In genomic region chr10:33315891-33316290, GRCh38 we compare ENCODE assay signal across 15 cellular contexts. TPM values are rescaled to one million over a fixed set of nuclear protein-coding genes. Genes with fewer than 3 reads are reported as not detected.
DNase-seq lines count a peak whose midpoint lies in the region; ATAC-seq, FAIRE-seq and TF ChIP-seq lines count a peak whose summit lies in the region.
"Had no signal": no experiment of that assay in that cellular context is flagged by ENCODE, and none has a peak within 500 bp of the region (broad histone marks: within the 10 kb centered on the region; RNA-seq: fewer than 3 reads in every experiment).

No MANE protein-coding gene starts in this region.

- peak; percentile 44 for DNase-seq in OCI-M1 (lab: John Stamatoyannopoulos, UW)
- no peak for DNase-seq in astrocyte (ENCODE audit: low read depth)
- no peak for DNase-seq in right cardiac atrium
- no peak for DNase-seq in spleen
- DNase-seq in G401 (ENCODE audit: low spot score): no peak
- DNase-seq in DMS153 treated with DMSO at 0.1 percent for 48 hours (lab: John Stamatoyannopoulos, UW; ENCODE audit: unreplicated experiment): no peak
- DNase-seq: activated CD8-positive, alpha-beta T cell treated with anti-CD3 and anti-CD28 coated beads, Interleukin-2, amount 10 ng/mL, durations not matched to agents 7 days and 5 days; KBM-7; mucosa of descending colon; NCI-H1092 treated with DMSO at 0.1 percent for 48 hours; NCI-H2107; NCI-H526 treated with DMSO at 0.1 percent for 48 hours had no signal

- H3K4me3 ChIP-seq in astrocyte (ENCODE audit: insufficient read depth, low read depth, low read length) (no peak overlapping the region), right cardiac atrium (ENCODE audit: low read length) (no peak overlapping the region), spleen (no peak overlapping the region)
- H3K4me3 ChIP-seq: mucosa of descending colon had no signal

- FAIRE-seq in astrocyte (lab: Jason Lieb, UNC): no peak
- FAIRE-seq: TTC549 had no signal

- H3K36me3 Mint-ChIP-seq in astrocyte (ENCODE audit: low read depth, unreplicated experiment): peaks cover 25% of the 10 kb centered on the region

- H3K79me2 ChIP-seq in astrocyte (ENCODE audit: insufficient read depth, low read length): peaks cover 97% of the 10 kb centered on the region

- no peak overlapping the region for H3K27ac ChIP-seq in astrocyte (ENCODE audit: low read depth, low read length)
- no peak overlapping the region for H3K27ac ChIP-seq in right cardiac atrium (ENCODE audit: low read length)
- H3K27ac ChIP-seq in spleen: peak overlapping the region in 7 of 8 donors; percentile 17 to 69 (median 59)

- H4K20me1 ChIP-seq in astrocyte (ENCODE audit: insufficient read depth, low read length): peaks cover 71% of the 10 kb centered on the region

- H3K9me3 ChIP-seq in astrocyte (ENCODE audit: insufficient read depth, low read depth, low read length): no peaks in the 10 kb centered on the region
- H3K9me3 ChIP-seq in right cardiac atrium (ENCODE audit: control insufficient read depth, low read length): no peaks in the 10 kb centered on the region
- peaks cover 0 to 8% (median 0%) of the 10 kb centered on the region in 8 donors for H3K9me3 ChIP-seq in spleen
- H3K9me3 ChIP-seq: mucosa of descending colon had no signal

- H3K4me1 Mint-ChIP-seq in astrocyte (ENCODE audit: low read depth, unreplicated experiment): peaks cover 14% of the 10 kb centered on the region

- H3K9me3 Mint-ChIP-seq in astrocyte (ENCODE audit: unreplicated experiment): no peaks in the 10 kb centered on the region

- H3K27me3 Mint-ChIP-seq in astrocyte (ENCODE audit: low read depth, unreplicated experiment): no peaks in the 10 kb centered on the region

- H3K4me3 Mint-ChIP-seq in astrocyte (ENCODE audit: unreplicated experiment): no peak overlapping the region
- H3K4me3 Mint-ChIP-seq: activated CD8-positive, alpha-beta T cell treated with anti-CD3 and anti-CD28 coated beads, Interleukin-2, amount 10 ng/mL, durations not matched to agents 7 days and 5 days had no signal

- no peaks in the 10 kb centered on the region for H3K27me3 ChIP-seq in astrocyte (ENCODE audit: insufficient read depth, low read length)
- no peaks in the 10 kb centered on the region for H3K27me3 ChIP-seq in right cardiac atrium (ENCODE audit: control insufficient read depth, insufficient read depth)
- H3K27me3 ChIP-seq in spleen (replicated peaks in 1 of 7): no peaks in the 10 kb centered on the region

- intact Hi-C loops in right cardiac atrium (cut with DNase I): no loop called here
- intact Hi-C loops in spleen (cut with DNase I; ENCODE audit: low total_unique reads): no loop called here

- H3K27ac Mint-ChIP-seq in astrocyte (ENCODE audit: unreplicated experiment): peak overlapping the region; percentile 60
- H3K27ac Mint-ChIP-seq: activated CD8-positive, alpha-beta T cell treated with anti-CD3 and anti-CD28 coated beads, Interleukin-2, amount 10 ng/mL, durations not matched to agents 7 days and 5 days had no signal

- 27% methylated on average over 4 of the region's 4 CpGs for WGBS in right cardiac atrium
- 44 to 60% (median 48%) methylated on average over 4 of the region's 4 CpGs for WGBS in spleen, 5 donors

- no peak overlapping the region for H3K4me2 ChIP-seq in astrocyte (ENCODE audit: low read length)

- TF ChIP-seq CTCF in astrocyte (IDR thresholded peaks at IDR 0.05; ENCODE audit: insufficient read depth, low read depth, low read length) (no peak), spleen (IDR thresholded peaks at IDR 0.05 in 8 of 11, conservative IDR thresholded peaks at IDR 0.05 in 3 of 11) (no peak)

- no peak overlapping the region for H3K9ac ChIP-seq in astrocyte (ENCODE audit: low read length)

- in situ Hi-C loops in G401 (cut with HindIII; ENCODE audit: low sequenced_read_pairs): no loop called here

- peaks cover 10% of the 10 kb centered on the region for H3K4me1 ChIP-seq in astrocyte (ENCODE audit: insufficient read depth, low read length)
- H3K4me1 ChIP-seq in right cardiac atrium (ENCODE audit: control insufficient read depth, insufficient read depth, low read length): peaks cover 28% of the 10 kb centered on the region
- H3K4me1 ChIP-seq in spleen: peaks cover 4 to 47% (median 32%) of the 10 kb centered on the region in 6 donors

- no peak for TF ChIP-seq POLR2A in spleen (IDR thresholded peaks at IDR 0.05)

- H3K36me3 ChIP-seq in astrocyte (ENCODE audit: insufficient read depth, low read length): peaks cover 28% of the 10 kb centered on the region
- peaks cover 0 to 12% (median 0%) of the 10 kb centered on the region in 6 donors for H3K36me3 ChIP-seq in spleen

- ATAC-seq in right cardiac atrium: peak; percentile 58 to 62
- no peak for ATAC-seq in HG03095 (IDR thresholded peaks at IDR 0.05; ENCODE audit: unreplicated experiment)
- no peak for ATAC-seq in GM21528 (IDR thresholded peaks at IDR 0.05; ENCODE audit: low FRiP score, unreplicated experiment)
- ATAC-seq: activated CD8-positive, alpha-beta T cell treated with anti-CD3 and anti-CD28 coated beads, Interleukin-2, amount 10 ng/mL, durations not matched to agents 7 days and 5 days; mucosa of descending colon had no signal

- H2AFZ ChIP-seq in astrocyte (ENCODE audit: low read depth, low read length): no peak overlapping the region

RNA-seq across cellular contexts. Expression of gene NRP1, which starts 18.6 kb away (rescaled TPM):
- 59.4 and 73.5 TPM in 2 replicates for total RNA-seq in astrocyte
- 10 to 100 TPM; 92.2 to 98.8 (median 94.3) TPM for total RNA-seq in right cardiac atrium
- polyA plus RNA-seq in right cardiac atrium: 37.7 TPM
- total RNA-seq in spleen: 100 to 1,000 TPM in 6 of 7 donors, 10 to 100 TPM in 1; 96.8 to 202 (median 145) TPM
- polyA plus RNA-seq in spleen: 1 to 10 TPM; 4.8 to 8.7 (median 7.3) TPM
- total RNA-seq in G401 (2014; rRNA removed; shearing (Covaris generic)): 4.0 and 17.1 TPM in 2 replicates

Comparison
In these comparisons a context has a peak if more than half of its experiments do, and no peak if none do; other contexts are left out.
1. H3K27ac ChIP-seq: peak in spleen (7 of 8); none in astrocyte (single experiment) and right cardiac atrium (single experiment).
2. ATAC-seq: peak in right cardiac atrium (2 of 2); none in HG03095 (single experiment) and GM21528 (single experiment).